In genomic region chr3:193592841-193593665, GRCh38 we compare ENCODE assay signal across 8 cellular contexts. TPM values are rescaled to one million over a fixed set of nuclear protein-coding genes. Genes with fewer than 3 reads are reported as not detected.
DNase-seq lines count a peak whose midpoint lies in the region; ATAC-seq and TF ChIP-seq lines count a peak whose summit lies in the region.

Gene OPA1 (plus strand): TSS chr3:193593208. CDS start chr3:193593378, 170 bp downstream.

- H3K27me3 Mint-ChIP-seq in activated naive CD8-positive, alpha-beta T cell treated with anti-CD3 and anti-CD28 coated beads, Interleukin-2, amount 50 U/mL, for 24 hours = no peaks in the 10 kb centered on the region

- ATAC-seq in HG02798 (IDR thresholded peaks at IDR 0.05; ENCODE audit: poor library complexity, unreplicated experiment) (peak; percentile 98), Right ventricle myocardium superior (ENCODE audit: poor library complexity) (peak; percentile 99)
- peak; percentile 95 for ATAC-seq in activated naive CD8-positive, alpha-beta T cell treated with anti-CD3 and anti-CD28 coated beads, Interleukin-2, amount 50 U/mL, for 24 hours

- H3K27me3 ChIP-seq in parathyroid adenoma (ENCODE audit: control insufficient read depth, insufficient read depth, low read length) (no peaks in the 10 kb centered on the region), tibial nerve (no peaks in the 10 kb centered on the region)

- peaks cover 39% of the 10 kb centered on the region for H3K79me2 ChIP-seq in parathyroid adenoma

- peak within 1 kb of the TSS; percentile 85 for H3K9ac ChIP-seq in parathyroid adenoma

- H3K4me1 ChIP-seq in parathyroid adenoma = peaks cover 2% of the 10 kb centered on the region
- H3K4me1 ChIP-seq in tibial nerve = peaks cover 0 to 46% (median 17%) of the 10 kb centered on the region in 4 donors

- H3K36me3 Mint-ChIP-seq in activated naive CD8-positive, alpha-beta T cell treated with anti-CD3 and anti-CD28 coated beads, Interleukin-2, amount 50 U/mL, for 24 hours (ENCODE audit: low read depth) = peaks cover 26% of the 10 kb centered on the region

- no peaks in the 10 kb centered on the region for H3K9me3 Mint-ChIP-seq in activated naive CD8-positive, alpha-beta T cell treated with anti-CD3 and anti-CD28 coated beads, Interleukin-2, amount 50 U/mL, for 24 hours

- peak; percentile 43 to 56 for TF ChIP-seq POLR2A in tibial nerve (IDR thresholded peaks at IDR 0.05)

- peak within 1 kb of the TSS; percentile 100 for H3K27ac Mint-ChIP-seq in activated naive CD8-positive, alpha-beta T cell treated with anti-CD3 and anti-CD28 coated beads, Interleukin-2, amount 50 U/mL, for 24 hours

- peak within 1 kb of the TSS; percentile 83 for H3K4me2 ChIP-seq in parathyroid adenoma (ENCODE audit: low read length)

- TF ChIP-seq CTCF in GM12875 (IDR thresholded peaks at IDR 0.05; ENCODE audit: borderline replicate concordance, insufficient read depth, low read depth, low read length) = 0 out of 2 replicates have a peak, but pooled peaks have one; percentile 1
- TF ChIP-seq CTCF in parathyroid adenoma (IDR thresholded peaks at IDR 0.05) = peak; percentile 61
- peak in 2 of 5 experiments; percentile 33 to 55 for TF ChIP-seq CTCF in tibial nerve (IDR thresholded peaks at IDR 0.05)

- H3K4me3 ChIP-seq in GM12875 (ENCODE audit: low read depth, low read length) (peak within 1 kb of the TSS; percentile 84), parathyroid adenoma (ENCODE audit: low read depth, low read length) (peak within 1 kb of the TSS; percentile 94), tibial nerve (peak within 1 kb of the TSS; percentile 78 to 87 (median 85))

- peaks cover 49% of the 10 kb centered on the region for H3K4me1 Mint-ChIP-seq in activated naive CD8-positive, alpha-beta T cell treated with anti-CD3 and anti-CD28 coated beads, Interleukin-2, amount 50 U/mL, for 24 hours

- peak within 1 kb of the TSS; percentile 98 for H2AFZ ChIP-seq in parathyroid adenoma

- intact Hi-C loops in Right ventricle myocardium superior (cut with DNase I) = no loop called here

- H3K4me3 Mint-ChIP-seq in activated naive CD8-positive, alpha-beta T cell treated with anti-CD3 and anti-CD28 coated beads, Interleukin-2, amount 50 U/mL, for 24 hours = peak within 1 kb of the TSS; percentile 99

- DNase-seq in NCI-H1417 treated with DMSO at 0.1 percent for 48 hours (lab: John Stamatoyannopoulos, UW) = peak; percentile 99
- DNase-seq in SW480 (ENCODE audit: low spot score) = peak; percentile 99
- DNase-seq in activated naive CD8-positive, alpha-beta T cell treated with anti-CD3 and anti-CD28 coated beads, Interleukin-2, amount 50 U/mL, for 24 hours = peak; percentile 93
- DNase-seq in Right ventricle myocardium superior = peak; percentile 98
- peak; percentile 85 to 92 for DNase-seq in tibial nerve (ENCODE audit: low spot score in 2 of 2)

- 1% methylated on average over 42 to 51 of the region's 55 CpGs for WGBS in tibial nerve, 2 donors

- TF ChIP-seq EP300 in tibial nerve (IDR thresholded peaks at IDR 0.05) = peak; percentile 68 to 98

- H3K9me3 ChIP-seq in parathyroid adenoma (ENCODE audit: control insufficient read depth, low read length) (no peaks in the 10 kb centered on the region), tibial nerve (no peaks in the 10 kb centered on the region)

- H3K27ac ChIP-seq in parathyroid adenoma (peak within 1 kb of the TSS; percentile 84), tibial nerve (peak within 1 kb of the TSS; percentile 55 to 91 (median 86))

- H3K36me3 ChIP-seq in parathyroid adenoma (ENCODE audit: control insufficient read depth, insufficient read depth, low read length) = no peaks in the 10 kb centered on the region
- H3K36me3 ChIP-seq in tibial nerve = peaks cover 0 to 9% (median 0%) of the 10 kb centered on the region in 3 donors

RNA-seq across cellular contexts. Expression of gene OPA1, which starts in this region (rescaled TPM):
- 105 TPM for total RNA-seq in Right ventricle myocardium superior
- 10 to 100 TPM; 37.7 to 44.7 (median 40.4) TPM for total RNA-seq in tibial nerve

Comparison
In these comparisons a context has a peak if more than half of its experiments do, and no peak if none do; other contexts are left out.
1. Peak in every context shown above with its lines: DNase-seq, ATAC-seq, H3K4me3 ChIP-seq and H3K27ac ChIP-seq.